Comparison of ENCODE assay signal across 9 cellular contexts in genomic region chrX:30659421-30659820, GRCh38. TPM values are rescaled to one million over a fixed set of nuclear protein-coding genes. Genes with fewer than 3 reads are reported as not detected.
DNase-seq lines count a peak whose midpoint lies in the region; ATAC-seq lines count a peak whose summit lies in the region.
"Had no signal": no experiment of that assay in that cellular context is flagged by ENCODE, and none has a peak within 500 bp of the region (broad histone marks: within the 10 kb centered on the region; RNA-seq: fewer than 3 reads in every experiment).

No MANE protein-coding gene starts in this region.

- peaks cover 16% of the 10 kb centered on the region for H3K36me3 Mint-ChIP-seq in dendritic cell treated with granulocyte-macrophage colony-stimulating factor and Interleukin-4, amounts not matched to agents 40 ng/mL and 50 ng/mL, for 4 days (ENCODE audit: low read depth)

- H3K9me3 Mint-ChIP-seq in dendritic cell treated with granulocyte-macrophage colony-stimulating factor and Interleukin-4, amounts not matched to agents 40 ng/mL and 50 ng/mL, for 4 days = no peaks in the 10 kb centered on the region

- intact Hi-C loops in dendritic cell treated with granulocyte-macrophage colony-stimulating factor and Interleukin-4, amounts not matched to agents 40 ng/mL and 50 ng/mL, for 4 days (cut with micrococcal nuclease) = loop anchor here (2.0 to 10.0 kb wide), 2 partner anchors 17 to 85 kb away; partner anchors contain the start of gene TASL

- ATAC-seq in GM18861 (IDR thresholded peaks at IDR 0.05; ENCODE audit: unreplicated experiment) (peak; percentile 52), HG02884 (IDR thresholded peaks at IDR 0.05; ENCODE audit: unreplicated experiment) (no peak), HG03175 (IDR thresholded peaks at IDR 0.05; ENCODE audit: unreplicated experiment) (no peak)

- DNase-seq in NOMO-1 treated with dmso at 0.1 percent for 144 hours (lab: John Stamatoyannopoulos, UW; ENCODE audit: unreplicated experiment) (peak; percentile 38), renal cortical epithelial cell (ENCODE audit: low read depth) (peak; percentile 37), hippocampal formation (lab: John Stamatoyannopoulos, UW) (no peak), NCI-H187 (lab: John Stamatoyannopoulos, UW) (no peak)
- DNase-seq: occipital lobe had no signal

- H3K27ac Mint-ChIP-seq in dendritic cell treated with granulocyte-macrophage colony-stimulating factor and Interleukin-4, amounts not matched to agents 40 ng/mL and 50 ng/mL, for 4 days = peak overlapping the region; percentile 61

- peaks cover 26% of the 10 kb centered on the region for H3K4me1 Mint-ChIP-seq in dendritic cell treated with granulocyte-macrophage colony-stimulating factor and Interleukin-4, amounts not matched to agents 40 ng/mL and 50 ng/mL, for 4 days (ENCODE audit: low read depth)

- H3K4me3 Mint-ChIP-seq in dendritic cell treated with granulocyte-macrophage colony-stimulating factor and Interleukin-4, amounts not matched to agents 40 ng/mL and 50 ng/mL, for 4 days = no peak overlapping the region

- no peaks in the 10 kb centered on the region for H3K27me3 Mint-ChIP-seq in dendritic cell treated with granulocyte-macrophage colony-stimulating factor and Interleukin-4, amounts not matched to agents 40 ng/mL and 50 ng/mL, for 4 days

RNA-seq across cellular contexts. Expression of gene GK, which starts 6.2 kb away (rescaled TPM):
- total RNA-seq in renal cortical epithelial cell = 2.0 and 3.0 TPM in 2 replicates

Comparison
In these comparisons a context has a peak if more than half of its experiments do, and no peak if none do; other contexts are left out.
1. DNase-seq: peak in NOMO-1 treated with dmso at 0.1 percent for 144 hours (single experiment) and renal cortical epithelial cell (single experiment); none in hippocampal formation (0 of 2) and NCI-H187 (0 of 2).